In genomic region chr12:106745181-106745745, GRCh38 we compare ENCODE assay signal across 27 cellular contexts.
"Had no signal": no experiment of that assay in that cellular context is flagged by ENCODE, and none has a peak within 500 bp of the region (broad histone marks: within the 10 kb centered on the region; RNA-seq: fewer than 3 reads in every experiment).

No MANE protein-coding gene starts in this region.

- H3K27me3 ChIP-seq: testis, thyroid gland, tibial artery, tibial nerve, transverse colon, upper lobe of left lung, upper lobe of right lung, uterus, vagina had no signal

- H3K27ac ChIP-seq: stomach, suprapubic skin, testis, thoracic aorta, thyroid gland, tibial artery, tibial nerve, transverse colon, upper lobe of left lung, upper lobe of right lung, uterus, vagina had no signal

- ATAC-seq: stimulated activated effector memory CD8-positive, alpha-beta T cell treated with anti-CD3 and anti-CD28 coated beads, Interleukin-12 subunit alpha, Interleukin-12 subunit beta, amount 100 ng/mL, for 72 hours; stimulated activated memory B cell treated with anti-CD40 and anti-IgM and Interleukin-4, amounts not matched to agents 10 μg/mL and 1 μg/mL and 100 μg/mL, for 72 hours; stimulated activated naive B cell treated with anti-CD40 and anti-IgM and Interleukin-4, amounts not matched to agents 10 μg/mL and 1 μg/mL and 100 μg/mL, for 72 hours; stimulated activated naive CD8-positive, alpha-beta T cell treated with anti-CD3 and anti-CD28 coated beads, Interleukin-15, amount 100 ng/mL, for 72 hours; stimulated activated naive CD8-positive, alpha-beta T cell treated with anti-CD3 and anti-CD28 coated beads, Interleukin-15, Interleukin-2, amounts not matched to agents 100 U/mL and 50 U/mL, for 24 hours had no signal

- DNase-seq: stimulated activated CD4-positive, alpha-beta T cell treated with anti-CD3 and anti-CD28 coated beads, Interleukin-2, amount 100 ng/mL, for 48 hours; stimulated activated CD4-positive, alpha-beta T cell treated with anti-CD3 and anti-CD28 coated beads, Interleukin-4, amount 100 ng/mL, for 1 hour; stimulated activated CD4-positive, alpha-beta T cell treated with anti-CD3 and anti-CD28 coated beads, Interleukin-4, amount 100 ng/mL, for 24 hours; stimulated activated CD4-positive, alpha-beta T cell treated with anti-CD3 and anti-CD28 coated beads, Interleukin-4, amount 100 ng/mL, for 4 hours; stimulated activated CD8-positive, alpha-beta memory T cell treated with anti-CD3 and anti-CD28 coated beads, Interleukin-4, amount 100 ng/mL, for 48 hours; stimulated activated naive B cell treated with anti-CD40 and anti-IgM and Interleukin-4, amounts not matched to agents 10 μg/mL and 1 μg/mL and 100 μg/mL, for 72 hours; stimulated activated naive CD4-positive, alpha-beta T cell; stimulated activated naive CD4-positive, alpha-beta T cell treated with Interleukin-2 at 50 U/mL for 16 hours; stimulated activated naive CD8-positive, alpha-beta T cell treated with anti-CD3 and anti-CD28 coated beads, Interleukin-15, amount 100 ng/mL, for 72 hours; stimulated activated naive CD8-positive, alpha-beta T cell treated with anti-CD3 and anti-CD28 coated beads, Interleukin-15, Interleukin-2, amounts not matched to agents 100 U/mL and 50 U/mL, for 24 hours; stomach; substantia nigra; testis; thyroid gland; tibial artery; transverse colon; trophoblast cell; upper lobe of left lung; upper lobe of right lung; uterus had no signal

- H3K4me1 ChIP-seq: stomach, suprapubic skin, testis, thyroid gland, tibial artery, upper lobe of left lung, upper lobe of right lung, uterus, vagina had no signal

- FAIRE-seq: urothelium cell line had no signal

- H3K36me3 ChIP-seq: stomach, suprapubic skin, thoracic aorta, thyroid gland, tibial artery, tibial nerve, transverse colon, upper lobe of left lung, upper lobe of right lung, uterus, vagina had no signal

- H3K4me3 ChIP-seq: stomach, suprapubic skin, testis, thoracic aorta, thyroid gland, tibial artery, tibial nerve, transverse colon, upper lobe of left lung, upper lobe of right lung, uterus, vagina had no signal

- H3K9me3 ChIP-seq: stomach, suprapubic skin, testis, thoracic aorta, thyroid gland, tibial artery, tibial nerve, transverse colon, upper lobe of left lung, upper lobe of right lung, uterus, vagina had no signal
